In genomic region chr6:77620290-77620882, GRCh38 we compare ENCODE assay signal across 8 cellular contexts. TPM values are rescaled to one million over a fixed set of nuclear protein-coding genes. Genes with fewer than 3 reads are reported as not detected.
A peak's percentile ranks its signal among the peaks of the same experiment; 100 is the strongest.
DNase-seq lines count a peak whose midpoint lies in the region; ATAC-seq, FAIRE-seq and TF ChIP-seq lines count a peak whose summit lies in the region.

No MANE protein-coding gene starts in this region.

- TF ChIP-seq POLR2A in NB4 (IDR thresholded peaks at IDR 0.05; ENCODE audit: extremely low read depth, insufficient read length) (no peak), esophagus squamous epithelium (IDR thresholded peaks at IDR 0.05) (no peak)

- ATAC-seq in heart right ventricle (no peak), upper lobe of right lung (no peak)

- H3K4me1 ChIP-seq in cardiac muscle cell (ENCODE audit: low read depth) (no peaks in the 10 kb centered on the region), heart right ventricle (no peaks in the 10 kb centered on the region), upper lobe of right lung (no peaks in the 10 kb centered on the region), esophagus squamous epithelium (no peaks in the 10 kb centered on the region)

- no peak for FAIRE-seq in frontal cortex (lab: Jason Lieb, UNC)

- H3K27me3 ChIP-seq in cardiac muscle cell (no peaks in the 10 kb centered on the region), heart right ventricle (no peaks in the 10 kb centered on the region), upper lobe of right lung (no peaks in the 10 kb centered on the region), esophagus squamous epithelium (no peaks in the 10 kb centered on the region)

- TF ChIP-seq CTCF in cardiac muscle cell (IDR thresholded peaks at IDR 0.05; ENCODE audit: low read depth, low read length) (peak; percentile 22), heart right ventricle (IDR thresholded peaks at IDR 0.05) (peak in 3 of 9 donors; percentile 15 to 32 (median 28)), NB4 (IDR thresholded peaks at IDR 0.05; ENCODE audit: low read depth, low read length) (peak; percentile 68), epithelial cell of proximal tubule (conservative IDR thresholded peaks at IDR 0.05; ENCODE audit: low read depth, low read length) (peak; percentile 63), upper lobe of right lung (IDR thresholded peaks at IDR 0.05) (peak; percentile 36), esophagus squamous epithelium (IDR thresholded peaks at IDR 0.05) (peak in 2 of 6 experiments; percentile 20 to 27)

- no peaks in the 10 kb centered on the region for H3K36me3 ChIP-seq in cardiac muscle cell
- H3K36me3 ChIP-seq in heart right ventricle: no peaks in the 10 kb centered on the region
- no peaks in the 10 kb centered on the region for H3K36me3 ChIP-seq in upper lobe of right lung
- no peaks in the 10 kb centered on the region for H3K36me3 ChIP-seq in esophagus squamous epithelium

- DNase-seq in cardiac muscle cell (ENCODE audit: low read depth in 1 of 2, low spot score in 1 of 2): peak in 1 of 2 donors; percentile 28
- DNase-seq in heart right ventricle: no peak
- peak; percentile 35 for DNase-seq in NB4 (ENCODE audit: low read depth)
- DNase-seq in epithelial cell of proximal tubule (ENCODE audit: low read depth): no peak
- DNase-seq in upper lobe of right lung: no peak
- DNase-seq in Ammon's horn (ENCODE audit: low spot score): no peak
- no peak for DNase-seq in esophagus squamous epithelium (lab: John Stamatoyannopoulos, UW)
- DNase-seq in frontal cortex (ENCODE audit: low spot score in 2 of 2): no peak

- no peak overlapping the region for H3K27ac ChIP-seq in cardiac muscle cell
- H3K27ac ChIP-seq in heart right ventricle: no peak overlapping the region
- no peak overlapping the region for H3K27ac ChIP-seq in upper lobe of right lung
- H3K27ac ChIP-seq in esophagus squamous epithelium: no peak overlapping the region

- H3K4me3 ChIP-seq in cardiac muscle cell (no peak overlapping the region), heart right ventricle (no peak overlapping the region), NB4 (ENCODE audit: low read depth, low read length) (no peak overlapping the region), epithelial cell of proximal tubule (ENCODE audit: low read depth, low read length) (no peak overlapping the region), upper lobe of right lung (no peak overlapping the region), esophagus squamous epithelium (no peak overlapping the region)

- WGBS in heart right ventricle, 2 donors: 66 to 77% methylated on average over 1 of the region's 1 CpG
- 32 to 58% methylated on average over 1 of the region's 1 CpG for WGBS in esophagus squamous epithelium, 2 donors

- intact Hi-C loops in heart right ventricle (cut with DNase I) (no loop called here), upper lobe of right lung (cut with DNase I) (no loop called here), esophagus squamous epithelium (cut with DNase I) (no loop called here)

- H3K9me3 ChIP-seq in cardiac muscle cell (ENCODE audit: low read depth): no peaks in the 10 kb centered on the region
- H3K9me3 ChIP-seq in heart right ventricle: peaks cover 0 to 27% (median 6%) of the 10 kb centered on the region in 11 donors
- no peaks in the 10 kb centered on the region for H3K9me3 ChIP-seq in upper lobe of right lung
- peaks cover 0 to 3% (median 0%) of the 10 kb centered on the region in 3 donors for H3K9me3 ChIP-seq in esophagus squamous epithelium

RNA-seq across cellular contexts. Expression of gene MEI4, which starts 32.5 kb away (rescaled TPM):
- total RNA-seq in cardiac muscle cell: 0.21 and 0.36 TPM in 2 replicates
- polyA plus RNA-seq in cardiac muscle cell: 0.15 and 0.64 TPM in 2 replicates
- total RNA-seq in heart right ventricle: 1 to 10 TPM in 1 of 10 donors, under 1 TPM in 9; 0.13 to 1.1 (median 0.51) TPM
- under 1 TPM in 1 of 2 donors, not detected in 1; under 0.01 TPM for polyA plus RNA-seq in heart right ventricle
- total RNA-seq in epithelial cell of proximal tubule: 0.06 TPM in 1 of 2 replicates, not detected in the other
- not detected for total RNA-seq in upper lobe of right lung
- total RNA-seq in esophagus squamous epithelium: not detected
- 0.82 TPM for total RNA-seq in frontal cortex
